1 cellular context compared by ENCODE assay signal in the genomic region with DNA sequence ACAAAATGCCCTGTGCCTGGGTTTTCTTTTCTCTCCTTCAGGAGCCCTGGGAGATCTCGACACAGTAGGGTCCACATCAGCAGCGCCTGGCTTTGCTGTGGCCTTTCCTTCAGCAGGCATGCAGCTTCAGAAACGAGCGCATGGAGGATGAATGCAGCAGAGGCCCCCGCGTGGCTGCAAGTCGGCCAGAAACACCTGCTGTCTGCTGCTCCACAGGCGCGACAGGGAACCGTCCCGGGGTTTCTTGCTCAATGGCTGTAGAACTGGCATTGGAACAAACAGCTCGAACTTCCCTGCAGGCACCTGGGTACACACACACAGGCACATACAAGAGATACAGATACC.
TF ChIP-seq lines count a peak whose summit lies in the region.

No MANE protein-coding gene starts in this region.

TF ChIP-seq in GM23338, 12 proteins besides CTCF, POLR2A, EP300 and RAD21 (continued from another document):
- TF ChIP-seq ZNF462 (CRISPR knock-in tag; IDR thresholded peaks at IDR 0.05) (no peak), CREB1 (CRISPR knock-in tag; IDR thresholded peaks at IDR 0.05; ENCODE audit: low read depth) (no peak), STAT1 (IDR thresholded peaks at IDR 0.05; ENCODE audit: unreplicated experiment) (no peak), POLR2AphosphoS5 (IDR thresholded peaks at IDR 0.05; ENCODE audit: low read depth) (no peak), ZNF114 (CRISPR knock-in tag; IDR thresholded peaks at IDR 0.05) (no peak), EZH2 (IDR thresholded peaks at IDR 0.05; ENCODE audit: low read depth, unreplicated experiment) (no peak)
- TF ChIP-seq, protein P1, sequence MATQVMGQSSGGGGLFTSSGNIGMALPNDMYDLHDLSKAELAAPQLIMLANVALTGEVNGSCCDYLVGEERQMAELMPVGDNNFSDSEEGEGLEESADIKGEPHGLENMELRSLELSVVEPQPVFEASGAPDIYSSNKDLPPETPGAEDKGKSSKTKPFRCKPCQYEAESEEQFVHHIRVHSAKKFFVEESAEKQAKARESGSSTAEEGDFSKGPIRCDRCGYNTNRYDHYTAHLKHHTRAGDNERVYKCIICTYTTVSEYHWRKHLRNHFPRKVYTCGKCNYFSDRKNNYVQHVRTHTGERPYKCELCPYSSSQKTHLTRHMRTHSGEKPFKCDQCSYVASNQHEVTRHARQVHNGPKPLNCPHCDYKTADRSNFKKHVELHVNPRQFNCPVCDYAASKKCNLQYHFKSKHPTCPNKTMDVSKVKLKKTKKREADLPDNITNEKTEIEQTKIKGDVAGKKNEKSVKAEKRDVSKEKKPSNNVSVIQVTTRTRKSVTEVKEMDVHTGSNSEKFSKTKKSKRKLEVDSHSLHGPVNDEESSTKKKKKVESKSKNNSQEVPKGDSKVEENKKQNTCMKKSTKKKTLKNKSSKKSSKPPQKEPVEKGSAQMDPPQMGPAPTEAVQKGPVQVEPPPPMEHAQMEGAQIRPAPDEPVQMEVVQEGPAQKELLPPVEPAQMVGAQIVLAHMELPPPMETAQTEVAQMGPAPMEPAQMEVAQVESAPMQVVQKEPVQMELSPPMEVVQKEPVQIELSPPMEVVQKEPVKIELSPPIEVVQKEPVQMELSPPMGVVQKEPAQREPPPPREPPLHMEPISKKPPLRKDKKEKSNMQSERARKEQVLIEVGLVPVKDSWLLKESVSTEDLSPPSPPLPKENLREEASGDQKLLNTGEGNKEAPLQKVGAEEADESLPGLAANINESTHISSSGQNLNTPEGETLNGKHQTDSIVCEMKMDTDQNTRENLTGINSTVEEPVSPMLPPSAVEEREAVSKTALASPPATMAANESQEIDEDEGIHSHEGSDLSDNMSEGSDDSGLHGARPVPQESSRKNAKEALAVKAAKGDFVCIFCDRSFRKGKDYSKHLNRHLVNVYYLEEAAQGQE (IDR thresholded peaks at IDR 0.05; ENCODE audit: unreplicated experiment): no peak
- TF ChIP-seq, protein P2, sequence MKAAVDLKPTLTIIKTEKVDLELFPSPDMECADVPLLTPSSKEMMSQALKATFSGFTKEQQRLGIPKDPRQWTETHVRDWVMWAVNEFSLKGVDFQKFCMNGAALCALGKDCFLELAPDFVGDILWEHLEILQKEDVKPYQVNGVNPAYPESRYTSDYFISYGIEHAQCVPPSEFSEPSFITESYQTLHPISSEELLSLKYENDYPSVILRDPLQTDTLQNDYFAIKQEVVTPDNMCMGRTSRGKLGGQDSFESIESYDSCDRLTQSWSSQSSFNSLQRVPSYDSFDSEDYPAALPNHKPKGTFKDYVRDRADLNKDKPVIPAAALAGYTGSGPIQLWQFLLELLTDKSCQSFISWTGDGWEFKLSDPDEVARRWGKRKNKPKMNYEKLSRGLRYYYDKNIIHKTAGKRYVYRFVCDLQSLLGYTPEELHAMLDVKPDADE (IDR thresholded peaks at IDR 0.05): no peak
